Comparison of ENCODE assay signal across 18 cellular contexts in the genomic region with DNA sequence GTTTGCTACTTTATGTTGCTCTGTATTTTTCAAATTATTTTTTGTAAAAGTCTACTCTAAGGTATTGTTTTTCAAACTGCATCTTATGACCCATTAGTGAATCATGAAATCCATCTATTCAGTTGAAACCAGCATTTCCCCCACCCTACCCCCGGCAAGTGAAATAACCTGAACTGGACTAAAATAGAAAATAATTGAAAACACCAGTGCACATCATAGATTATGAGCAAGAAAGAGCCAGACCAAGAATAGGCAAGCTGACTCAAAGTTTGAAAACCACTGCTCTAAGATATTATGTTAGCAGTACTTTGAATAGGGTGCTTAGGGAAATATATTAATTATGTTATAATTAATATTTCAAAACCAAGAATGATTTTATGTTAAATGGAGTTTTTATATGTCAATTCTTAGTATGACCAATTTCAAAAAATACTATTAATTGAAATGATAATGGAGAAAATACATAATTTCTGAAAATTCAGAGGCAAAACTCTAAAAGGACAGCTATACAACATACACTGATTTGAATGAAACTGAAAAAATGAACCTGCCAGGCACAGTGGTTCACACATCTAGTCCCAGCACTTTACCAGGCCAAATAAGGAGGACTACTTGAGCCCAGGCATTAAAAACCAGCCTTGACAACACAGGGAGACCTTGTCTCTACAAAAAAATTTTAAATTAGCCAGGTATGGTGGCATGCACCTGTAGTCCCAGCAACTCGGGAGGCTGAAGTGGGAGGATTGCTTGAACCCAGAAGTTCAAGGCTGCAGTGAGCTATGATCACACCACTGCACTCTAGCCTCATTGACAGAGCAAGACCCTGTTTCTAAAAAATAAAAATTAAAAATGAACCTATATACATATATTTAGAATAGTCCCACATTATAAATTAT.
DNase-seq lines count a peak whose midpoint lies in the region; ATAC-seq and TF ChIP-seq lines count a peak whose summit lies in the region.
"Had no signal": no experiment of that assay in that cellular context is flagged by ENCODE, and none has a peak within 500 bp of the region (broad histone marks: within the 10 kb centered on the region; RNA-seq: fewer than 3 reads in every experiment).

No MANE protein-coding gene starts in this region.

- no peak overlapping the region for H3K27ac Mint-ChIP-seq in GM23338
- H3K27ac Mint-ChIP-seq: activated CD8-positive, alpha-beta T cell treated with anti-CD3 and anti-CD28 coated beads, Interleukin-2, amount 10 ng/mL, durations not matched to agents 7 days and 5 days; activated naive CD8-positive, alpha-beta T cell treated with anti-CD3 and anti-CD28 coated beads, Interleukin-2, amount 10 ng/mL, durations not matched to agents 7 days and 5 days; activated T-cell treated with anti-CD3 and anti-CD28 coated beads, Interleukin-2, amount 50 U/mL, for 72 hours had no signal

- ATAC-seq in HG03442 (IDR thresholded peaks at IDR 0.05; ENCODE audit: unreplicated experiment) (peak; percentile 58), left lobe of liver (peak; percentile 12), GM23338 (no peak)
- ATAC-seq: activated CD8-positive, alpha-beta T cell treated with anti-CD3 and anti-CD28 coated beads, Interleukin-2, amount 10 ng/mL, durations not matched to agents 7 days and 5 days; activated T-cell treated with anti-CD3 and anti-CD28 coated beads, Interleukin-2, amount 50 U/mL, for 72 hours had no signal

- peaks cover 3% of the 10 kb centered on the region for H3K4me1 ChIP-seq in GM23338 (ENCODE audit: insufficient read depth)
- H3K4me1 ChIP-seq: BLaER1 had no signal

- H3K36me3 Mint-ChIP-seq in GM23338 (ENCODE audit: low read depth): 0 out of 3 replicates have a peak, but pooled peaks cover 3% of the 10 kb centered on the region

- no peak overlapping the region for H2AFZ ChIP-seq in GM23338

- no peak overlapping the region for H3K4me2 ChIP-seq in GM23338
- H3K4me2 ChIP-seq: BLaER1 had no signal

- H3K79me2 ChIP-seq in GM23338 (replicated peaks; ENCODE audit: insufficient read depth): no peaks in the 10 kb centered on the region

- no peaks in the 10 kb centered on the region for H3K9me2 ChIP-seq in GM23338 (ENCODE audit: insufficient read depth)

- peaks cover 6% of the 10 kb centered on the region; the same call in 1 of the 2 replicates for H4K20me1 ChIP-seq in GM23338 (replicated peaks; ENCODE audit: insufficient read depth)

- H3K27me3 ChIP-seq in GM23338 (ENCODE audit: insufficient read depth): no peaks in the 10 kb centered on the region
- no peaks in the 10 kb centered on the region for H3K27me3 ChIP-seq in dorsolateral prefrontal cortex
- H3K27me3 ChIP-seq: BLaER1 had no signal

- H3K27ac ChIP-seq in GM23338 (ENCODE audit: low read depth) (no peak overlapping the region), dorsolateral prefrontal cortex (peak overlapping the region in 15 of 59 donors; percentile 0 to 61 (median 21))
- H3K27ac ChIP-seq: BLaER1, WERI-Rb-1 had no signal

- H3K4me1 Mint-ChIP-seq in GM23338: peaks cover 2% of the 10 kb centered on the region
- H3K4me1 Mint-ChIP-seq: activated naive CD8-positive, alpha-beta T cell treated with anti-CD3 and anti-CD28 coated beads, Interleukin-2, amount 10 ng/mL, durations not matched to agents 7 days and 5 days had no signal

- peak; percentile 26 for DNase-seq in GM03348 (ENCODE audit: low spot score)
- peak; percentile 21 for DNase-seq in GM20000 (ENCODE audit: low spot score)
- no peak for DNase-seq in left lobe of liver (ENCODE audit: low spot score)
- DNase-seq in Ammon's horn (ENCODE audit: low spot score): no peak
- no peak for DNase-seq in GM23338 (ENCODE audit: low spot score)
- no peak for DNase-seq in dorsolateral prefrontal cortex
- no peak for DNase-seq in AG08396 (ENCODE audit: low spot score)
- DNase-seq: activated CD8-positive, alpha-beta T cell treated with anti-CD3 and anti-CD28 coated beads, Interleukin-2, amount 10 ng/mL, durations not matched to agents 7 days and 5 days; activated naive CD8-positive, alpha-beta T cell treated with anti-CD3 and anti-CD28 coated beads, Interleukin-2, amount 10 ng/mL, durations not matched to agents 7 days and 5 days; activated T-cell treated with anti-CD3 and anti-CD28 coated beads, Interleukin-2, amount 50 U/mL, for 72 hours; NCI-H187; NCI-H446 treated with DMSO at 0.1 percent for 48 hours; nucleus accumbens; stimulated activated CD4-positive, alpha-beta T cell treated with anti-CD3 and anti-CD28 coated beads, Interleukin-2, amount 100 ng/mL, for 24 hours; substantia nigra; WERI-Rb-1 had no signal

- TF ChIP-seq CTCF in GM20000 (IDR thresholded peaks at IDR 0.05; ENCODE audit: extremely low read depth, missing control alignments) (no peak), GM23338 (conservative IDR thresholded peaks at IDR 0.05; ENCODE audit: low read depth in 2 of 2) (no peak), dorsolateral prefrontal cortex (IDR thresholded peaks at IDR 0.05 in 54 of 56, conservative IDR thresholded peaks at IDR 0.05 in 2 of 56; ENCODE audit: low read depth in 1 of 56, partially characterized antibody in 56 of 56) (no peak)

- H3K36me3 ChIP-seq in GM23338 (ENCODE audit: insufficient read depth): no peaks in the 10 kb centered on the region
- H3K36me3 ChIP-seq: WERI-Rb-1 had no signal

- H3F3A ChIP-seq in GM23338 (replicated peaks; ENCODE audit: low read depth): no peaks in the 10 kb centered on the region

- H3K4me3 ChIP-seq in GM23338 (no peak overlapping the region), dorsolateral prefrontal cortex (no peak overlapping the region)
- H3K4me3 ChIP-seq: BLaER1 had no signal

- no peaks in the 10 kb centered on the region for H3K9me3 Mint-ChIP-seq in GM23338
- H3K9me3 Mint-ChIP-seq: activated naive CD8-positive, alpha-beta T cell treated with anti-CD3 and anti-CD28 coated beads, Interleukin-2, amount 10 ng/mL, durations not matched to agents 7 days and 5 days; activated T-cell treated with anti-CD3 and anti-CD28 coated beads, Interleukin-2, amount 50 U/mL, for 72 hours had no signal

- no peak overlapping the region for H3K4me3 Mint-ChIP-seq in GM23338
- H3K4me3 Mint-ChIP-seq: activated CD8-positive, alpha-beta T cell treated with anti-CD3 and anti-CD28 coated beads, Interleukin-2, amount 10 ng/mL, durations not matched to agents 7 days and 5 days; activated naive CD8-positive, alpha-beta T cell treated with anti-CD3 and anti-CD28 coated beads, Interleukin-2, amount 10 ng/mL, durations not matched to agents 7 days and 5 days; activated T-cell treated with anti-CD3 and anti-CD28 coated beads, Interleukin-2, amount 50 U/mL, for 72 hours had no signal

- intact Hi-C loops in dorsolateral prefrontal cortex (cut with DNase I): loop anchor here in 1 of 2 donors (10.0 kb wide), 1 partner anchor 242 kb away; no protein-coding TSS in a partner anchor

- no peaks in the 10 kb centered on the region for H3K27me3 Mint-ChIP-seq in GM23338 (ENCODE audit: insufficient read depth, low read depth, poor library complexity)
- H3K27me3 Mint-ChIP-seq: activated naive CD8-positive, alpha-beta T cell treated with anti-CD3 and anti-CD28 coated beads, Interleukin-2, amount 10 ng/mL, durations not matched to agents 7 days and 5 days had no signal

TF ChIP-seq in GM23338, 12 proteins besides CTCF, POLR2A, EP300 and RAD21 (continues in another document):
- TF ChIP-seq CREB1 (CRISPR knock-in tag; IDR thresholded peaks at IDR 0.05; ENCODE audit: low read depth) (no peak), EZH2 (IDR thresholded peaks at IDR 0.05; ENCODE audit: low read depth, unreplicated experiment) (no peak), JUNB (IDR thresholded peaks at IDR 0.05; ENCODE audit: unreplicated experiment) (no peak), STAT1 (IDR thresholded peaks at IDR 0.05; ENCODE audit: unreplicated experiment) (no peak), ZNF331 (CRISPR knock-in tag; IDR thresholded peaks at IDR 0.05; ENCODE audit: low read depth) (no peak)
- TF ChIP-seq, protein P1, sequence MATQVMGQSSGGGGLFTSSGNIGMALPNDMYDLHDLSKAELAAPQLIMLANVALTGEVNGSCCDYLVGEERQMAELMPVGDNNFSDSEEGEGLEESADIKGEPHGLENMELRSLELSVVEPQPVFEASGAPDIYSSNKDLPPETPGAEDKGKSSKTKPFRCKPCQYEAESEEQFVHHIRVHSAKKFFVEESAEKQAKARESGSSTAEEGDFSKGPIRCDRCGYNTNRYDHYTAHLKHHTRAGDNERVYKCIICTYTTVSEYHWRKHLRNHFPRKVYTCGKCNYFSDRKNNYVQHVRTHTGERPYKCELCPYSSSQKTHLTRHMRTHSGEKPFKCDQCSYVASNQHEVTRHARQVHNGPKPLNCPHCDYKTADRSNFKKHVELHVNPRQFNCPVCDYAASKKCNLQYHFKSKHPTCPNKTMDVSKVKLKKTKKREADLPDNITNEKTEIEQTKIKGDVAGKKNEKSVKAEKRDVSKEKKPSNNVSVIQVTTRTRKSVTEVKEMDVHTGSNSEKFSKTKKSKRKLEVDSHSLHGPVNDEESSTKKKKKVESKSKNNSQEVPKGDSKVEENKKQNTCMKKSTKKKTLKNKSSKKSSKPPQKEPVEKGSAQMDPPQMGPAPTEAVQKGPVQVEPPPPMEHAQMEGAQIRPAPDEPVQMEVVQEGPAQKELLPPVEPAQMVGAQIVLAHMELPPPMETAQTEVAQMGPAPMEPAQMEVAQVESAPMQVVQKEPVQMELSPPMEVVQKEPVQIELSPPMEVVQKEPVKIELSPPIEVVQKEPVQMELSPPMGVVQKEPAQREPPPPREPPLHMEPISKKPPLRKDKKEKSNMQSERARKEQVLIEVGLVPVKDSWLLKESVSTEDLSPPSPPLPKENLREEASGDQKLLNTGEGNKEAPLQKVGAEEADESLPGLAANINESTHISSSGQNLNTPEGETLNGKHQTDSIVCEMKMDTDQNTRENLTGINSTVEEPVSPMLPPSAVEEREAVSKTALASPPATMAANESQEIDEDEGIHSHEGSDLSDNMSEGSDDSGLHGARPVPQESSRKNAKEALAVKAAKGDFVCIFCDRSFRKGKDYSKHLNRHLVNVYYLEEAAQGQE (IDR thresholded peaks at IDR 0.05; ENCODE audit: unreplicated experiment): no peak

Comparison
In these comparisons a context has a peak if more than half of its experiments do, and no peak if none do; other contexts are left out.
1. DNase-seq: peak in GM03348 (single experiment) and GM20000 (single experiment); none in left lobe of liver (single experiment), Ammon's horn (single experiment), GM23338 (single experiment), dorsolateral prefrontal cortex (0 of 10) and AG08396 (single experiment).